8 cellular contexts compared by ENCODE assay signal in the genomic region with DNA sequence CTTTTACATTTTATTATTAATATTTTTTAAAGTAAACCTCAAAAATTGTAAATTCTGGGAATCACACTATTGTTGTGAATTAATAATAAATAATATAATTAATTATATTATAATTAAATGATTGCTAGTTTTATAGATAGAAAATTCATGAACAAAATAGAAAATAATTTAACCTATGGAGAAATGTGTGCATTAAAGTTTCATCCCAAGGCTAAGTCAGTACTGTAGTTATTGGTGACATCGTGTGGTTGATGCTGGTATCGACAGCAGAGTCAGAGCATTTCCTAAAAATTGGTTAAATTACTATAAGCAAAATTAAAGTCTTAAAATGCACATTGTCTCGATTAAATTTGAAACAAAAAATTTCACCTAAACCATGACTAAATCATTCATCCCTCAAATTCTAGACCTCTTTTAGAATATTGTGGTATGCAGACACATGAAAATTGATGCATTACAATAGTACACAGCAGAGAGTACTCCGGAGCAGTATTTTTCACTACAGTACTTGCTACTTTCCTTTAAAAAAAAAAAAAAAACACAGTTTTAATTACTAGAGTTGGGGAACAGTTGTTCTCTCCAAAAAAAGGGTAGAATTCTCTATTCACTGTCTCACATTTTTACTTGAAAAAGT.
DNase-seq lines count a peak whose midpoint lies in the region; ATAC-seq and TF ChIP-seq lines count a peak whose summit lies in the region.

No MANE protein-coding gene starts in this region.

- H3F3A ChIP-seq in Loucy (ENCODE audit: low read depth): no peaks in the 10 kb centered on the region

- no peaks in the 10 kb centered on the region for H3K36me3 ChIP-seq in Loucy (ENCODE audit: insufficient read depth, low read length)

- DNase-seq in activated CD4-positive, alpha-beta T cell treated with anti-CD3 and anti-CD28 coated beads for 48 hours: peak; percentile 16
- DNase-seq in activated CD4-positive, alpha-beta T cell treated with anti-CD3 and anti-CD28 coated beads for 4 hours: no peak
- DNase-seq in astrocyte of the cerebellum (ENCODE audit: low read depth): peak; percentile 19
- peak; percentile 67 for DNase-seq in left kidney (ENCODE audit: low read depth, low spot score)
- no peak for DNase-seq in NK-92 (lab: John Stamatoyannopoulos, UW; ENCODE audit: unreplicated experiment)

- peak; percentile 68 for ATAC-seq in GM21529 (IDR thresholded peaks at IDR 0.05; ENCODE audit: unreplicated experiment)
- no peak for ATAC-seq in stimulated activated memory B cell treated with anti-CD40 and anti-IgM and Interleukin-4, amounts not matched to agents 10 μg/mL and 1 μg/mL and 100 μg/mL, for 72 hours

- no peak overlapping the region for H3K27ac Mint-ChIP-seq in stimulated activated memory B cell treated with anti-CD40 and anti-IgM and Interleukin-4, amounts not matched to agents 10 μg/mL and 1 μg/mL and 100 μg/mL, for 72 hours

- in situ Hi-C loops in astrocyte of the cerebellum (cut with HindIII; ENCODE audit: low sequenced_read_pairs): no loop called here

- H3K4me1 ChIP-seq in Loucy (ENCODE audit: insufficient read depth, low read length, poor library complexity, severe bottlenecking): no peaks in the 10 kb centered on the region

- no peak overlapping the region for H3K4me2 ChIP-seq in Loucy (ENCODE audit: low read depth, low read length, poor library complexity, severe bottlenecking)

- TF ChIP-seq CTCF in Loucy (conservative IDR thresholded peaks at IDR 0.05; ENCODE audit: low read length) (peak; percentile 77), astrocyte of the cerebellum (IDR thresholded peaks at IDR 0.05; ENCODE audit: low read depth, low read length, missing control alignments) (peak; percentile 77)

- no peaks in the 10 kb centered on the region for H3K27me3 ChIP-seq in Loucy (ENCODE audit: insufficient read depth, low read length, poor library complexity, severe bottlenecking)

- H3K9me2 ChIP-seq in Loucy (replicated peaks; ENCODE audit: low read depth, low read length): no peaks in the 10 kb centered on the region

- no peaks in the 10 kb centered on the region for H3K9me3 Mint-ChIP-seq in stimulated activated memory B cell treated with anti-CD40 and anti-IgM and Interleukin-4, amounts not matched to agents 10 μg/mL and 1 μg/mL and 100 μg/mL, for 72 hours

- H3K27me3 Mint-ChIP-seq in stimulated activated memory B cell treated with anti-CD40 and anti-IgM and Interleukin-4, amounts not matched to agents 10 μg/mL and 1 μg/mL and 100 μg/mL, for 72 hours: no peaks in the 10 kb centered on the region

- H3K4me3 Mint-ChIP-seq in stimulated activated memory B cell treated with anti-CD40 and anti-IgM and Interleukin-4, amounts not matched to agents 10 μg/mL and 1 μg/mL and 100 μg/mL, for 72 hours: no peak overlapping the region

- H4K20me1 ChIP-seq in Loucy (ENCODE audit: insufficient read depth, low read length, poor library complexity, severe bottlenecking): no peaks in the 10 kb centered on the region

- H3K9me3 ChIP-seq in Loucy (ENCODE audit: insufficient read depth, low read depth, low read length): no peaks in the 10 kb centered on the region

- H2AFZ ChIP-seq in Loucy (ENCODE audit: low read length): no peak overlapping the region

- H3K4me3 ChIP-seq in Loucy (ENCODE audit: low read length, poor library complexity, severe bottlenecking) (no peak overlapping the region), astrocyte of the cerebellum (ENCODE audit: low read depth, low read length) (no peak overlapping the region)

- H3K36me3 Mint-ChIP-seq in stimulated activated memory B cell treated with anti-CD40 and anti-IgM and Interleukin-4, amounts not matched to agents 10 μg/mL and 1 μg/mL and 100 μg/mL, for 72 hours: no peaks in the 10 kb centered on the region

- H3K9ac ChIP-seq in Loucy (ENCODE audit: low read depth, low read length, poor library complexity, severe bottlenecking): no peak overlapping the region

- no peaks in the 10 kb centered on the region for H3K4me1 Mint-ChIP-seq in stimulated activated memory B cell treated with anti-CD40 and anti-IgM and Interleukin-4, amounts not matched to agents 10 μg/mL and 1 μg/mL and 100 μg/mL, for 72 hours

- no peaks in the 10 kb centered on the region for H3K79me2 ChIP-seq in Loucy (ENCODE audit: insufficient read depth, low read length)

Comparison
In these comparisons a context has a peak if more than half of its experiments do, and no peak if none do; other contexts are left out.
1. DNase-seq: peak in activated CD4-positive, alpha-beta T cell treated with anti-CD3 and anti-CD28 coated beads for 48 hours (single experiment), astrocyte of the cerebellum (single experiment) and left kidney (single experiment); none in activated CD4-positive, alpha-beta T cell treated with anti-CD3 and anti-CD28 coated beads for 4 hours (0 of 2) and NK-92 (single experiment).